ENCODE assay signal across 29 cellular contexts in the genomic region with DNA sequence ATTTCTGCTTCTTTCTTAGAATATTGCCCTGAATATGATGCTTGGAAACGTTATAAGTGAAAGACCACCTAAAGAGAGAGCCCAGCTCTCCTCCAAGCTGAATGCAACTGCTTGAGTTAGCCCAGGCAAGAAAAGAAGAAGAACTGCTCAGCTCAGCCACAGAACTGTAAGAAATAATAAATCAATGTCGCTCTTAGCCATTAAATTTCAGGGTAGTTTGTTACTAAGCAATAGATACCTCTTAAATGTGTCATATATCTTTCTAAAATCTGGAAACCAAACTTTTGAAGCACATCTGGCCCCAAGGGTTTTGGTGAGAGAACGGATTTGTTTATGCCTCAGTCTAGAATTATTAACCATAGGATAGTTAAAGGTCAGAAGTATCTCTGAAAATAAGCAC. TPM values are rescaled to one million over a fixed set of nuclear protein-coding genes. Genes with fewer than 3 reads are reported as not detected.
"Had no signal": no experiment of that assay in that cellular context is flagged by ENCODE, and none has a peak within 500 bp of the region (broad histone marks: within the 10 kb centered on the region; RNA-seq: fewer than 3 reads in every experiment).

No MANE protein-coding gene starts in this region.

- H3K27ac ChIP-seq: body of pancreas, cardiac muscle cell, colonic mucosa, epithelial cell of prostate, esophagus squamous epithelium, gastroesophageal sphincter, hepatocyte, neutrophil, sigmoid colon, testis, transverse colon, WERI-Rb-1 had no signal

- H3K4me2 ChIP-seq: hepatocyte had no signal

- H3K79me2 ChIP-seq: hepatocyte had no signal

- ATAC-seq: activated CD4-positive, CD25-positive, alpha-beta regulatory T cell treated with anti-CD3 and anti-CD28 coated beads, Interleukin-2, amount 50 U/mL, for 24 hours; body of pancreas; gastroesophageal sphincter; left ventricle myocardium superior had no signal

- H3K4me3 ChIP-seq: body of pancreas, cardiac muscle cell, colonic mucosa, esophagus squamous epithelium, gastroesophageal sphincter, hepatocyte, sigmoid colon, testis, transverse colon had no signal

- H3K4me1 ChIP-seq: body of pancreas, colonic mucosa, esophagus squamous epithelium, gastroesophageal sphincter, sigmoid colon, testis, transverse colon had no signal

- DNase-seq: activated CD4-positive, alpha-beta T cell treated with anti-CD3 and anti-CD28 coated beads for 48 hours; activated CD4-positive, alpha-beta T cell treated with anti-CD3 and anti-CD28 coated beads, Interleukin-2, amount 50 U/mL, for 48 hours; activated CD8-positive, alpha-beta memory T cell treated with anti-CD3 and anti-CD28 coated beads for 24 hours; activated effector memory CD4-positive, alpha-beta T cell treated with Interleukin-2 at 50 U/mL for 16 hours; activated naive CD4-positive, alpha-beta T cell treated with Interleukin-2 at 50 U/mL for 16 hours; aorta; body of pancreas; cerebellar nuclear complex; colonic mucosa; effector CD8-positive, alpha-beta T cell; esophagus squamous epithelium; islet precursor cell; left ventricle myocardium superior; nephron progenitor cell; retina; sigmoid colon; stimulated activated CD4-positive, alpha-beta T cell treated with anti-CD3 and anti-CD28 coated beads, Interleukin-15, amount 100 ng/mL, for 24 hours; stimulated activated CD4-positive, alpha-beta T cell treated with anti-CD3 and anti-CD28 coated beads, Interleukin-2, amount 100 ng/mL, for 24 hours; stimulated activated naive CD4-positive, alpha-beta T cell; T-helper 9 cell; testis; transverse colon; WERI-Rb-1 had no signal

- H2AFZ ChIP-seq: hepatocyte had no signal

- H3K9me3 ChIP-seq: body of pancreas, colonic mucosa, esophagus squamous epithelium, gastroesophageal sphincter, neutrophil, sigmoid colon, testis, transverse colon had no signal

- H3K27me3 ChIP-seq: body of pancreas, cardiac muscle cell, colonic mucosa, esophagus squamous epithelium, gastroesophageal sphincter, hepatocyte, neutrophil, sigmoid colon, testis, transverse colon had no signal

- H3K36me3 ChIP-seq: cardiac muscle cell, colonic mucosa, esophagus squamous epithelium, gastroesophageal sphincter, neutrophil, sigmoid colon, transverse colon, WERI-Rb-1 had no signal

RNA-seq across cellular contexts. Expression of gene SLC6A15, which starts 50.4 kb away (rescaled TPM):
- polyA plus RNA-seq: aorta had no signal
